In the genomic region with DNA sequence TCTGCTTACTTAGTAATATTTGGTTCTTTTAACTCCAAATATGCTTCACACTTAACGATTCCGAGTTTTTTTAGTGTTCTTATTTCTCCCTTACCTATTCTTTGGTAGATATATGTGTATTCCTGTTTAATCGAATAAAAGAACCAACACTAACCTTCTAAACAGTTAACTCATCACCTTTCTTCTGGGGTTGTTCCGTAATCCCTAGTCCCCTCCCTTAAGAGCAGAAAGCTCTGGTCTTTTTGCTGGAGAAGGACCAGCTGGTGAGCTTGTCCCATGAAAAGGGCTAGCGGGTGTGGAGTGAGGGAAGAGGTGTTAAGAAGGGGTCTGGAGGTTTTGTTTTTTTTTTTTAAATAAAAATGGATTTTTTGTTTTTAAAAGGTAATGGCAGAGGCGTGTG, we compare ENCODE assay signal across 8 cellular contexts. TPM values are rescaled to one million over a fixed set of nuclear protein-coding genes. Genes with fewer than 3 reads are reported as not detected.
DNase-seq lines count a peak whose midpoint lies in the region; ATAC-seq and TF ChIP-seq lines count a peak whose summit lies in the region.
"Not testable (repeated sequence)": the region's sequence is repeated elsewhere in the genome, so short reads cannot be mapped to it uniquely, and the experiment has no call there.

No MANE protein-coding gene starts in this region.

- intact Hi-C loops in MCF 10A (cut with micrococcal nuclease); uterus (cut with DNase I; ENCODE audit: low total_unique reads): not testable (repeated sequence)

- ATAC-seq in GM18520 (IDR thresholded peaks at IDR 0.05; ENCODE audit: unreplicated experiment) (peak; percentile 13), GM21737 (IDR thresholded peaks at IDR 0.05; ENCODE audit: unreplicated experiment) (peak; percentile 19), HG03139 (IDR thresholded peaks at IDR 0.05; ENCODE audit: unreplicated experiment) (peak; percentile 23), RWPE2 (ENCODE audit: low read depth) (peak; percentile 29)

- H2BK120ac ChIP-seq in neuronal stem cell (ENCODE audit: low read depth, low read length), result not testable (repeated sequence)

- H3K27ac Mint-ChIP-seq in MCF 10A (ENCODE audit: low read depth, unreplicated experiment), result not testable (repeated sequence)

- not testable (repeated sequence) for BruUV-seq in MCF 10A (replicated peaks; lab: Mats Ljungman, UMichigan)

- not testable (repeated sequence) for TF ChIP-seq POLR2A in uterus (IDR thresholded peaks at IDR 0.05)

- not testable (repeated sequence) for H2BK5ac ChIP-seq in neuronal stem cell (ENCODE audit: low read length)

- no CpG with 5 or more reads among the region's 6 CpGs for WGBS in neuronal stem cell (ENCODE audit: extremely low coverage in 2 of 2, insufficient read length in 2 of 2, insufficient replicate concordance in 1 of 2), 2 donors

- H4K8ac ChIP-seq in neuronal stem cell (ENCODE audit: low read depth, low read length), result not testable (repeated sequence)

- not testable (repeated sequence) for H3K18ac ChIP-seq in neuronal stem cell (ENCODE audit: low read length)

- POLR2A ChIA-PET in MCF 10A (lab: Yijun Ruan, JAX), result not testable (repeated sequence)

- H3K79me1 ChIP-seq in neuronal stem cell (ENCODE audit: low read depth, low read length), result not testable (repeated sequence)

- not testable (repeated sequence) for H3K4me2 ChIP-seq in neuronal stem cell (ENCODE audit: insufficient read depth, low read length, poor library complexity, severe bottlenecking)

- not testable (repeated sequence) for H3K27me3 Mint-ChIP-seq in MCF 10A (ENCODE audit: insufficient read depth, unreplicated experiment)

- peak overlapping the region; percentile 84 for H3K4me3 Mint-ChIP-seq in MCF 10A (ENCODE audit: unreplicated experiment)

- not testable (repeated sequence) for H3K9ac ChIP-seq in iPS-15b (ENCODE audit: low read depth, low read length); neuronal stem cell (ENCODE audit: low read depth, low read length, poor library complexity)

- H3K36me3 Mint-ChIP-seq in MCF 10A (ENCODE audit: insufficient read depth, unreplicated experiment), result not testable (repeated sequence)

- H2BK12ac ChIP-seq in neuronal stem cell (ENCODE audit: low read length), result not testable (repeated sequence)

- not testable (repeated sequence) for H3K9me3 Mint-ChIP-seq in MCF 10A (ENCODE audit: unreplicated experiment)

- H4K91ac ChIP-seq in neuronal stem cell (ENCODE audit: low read depth, low read length, poor library complexity), result not testable (repeated sequence)

- not testable (repeated sequence) for H3K4me3 ChIP-seq in RWPE2 (ENCODE audit: severe bottlenecking)
- H3K4me3 ChIP-seq in iPS-15b (ENCODE audit: low read depth, low read length), result peak overlapping the region; percentile 32
- H3K4me3 ChIP-seq in neuronal stem cell (ENCODE audit: low read length in 2 of 2), result peak overlapping the region in 1 of 2 donors; percentile 60
- peak overlapping the region; percentile 68 to 70 for H3K4me3 ChIP-seq in uterus

- H2BK15ac ChIP-seq in neuronal stem cell (ENCODE audit: low read length), result not testable (repeated sequence)

- H3K14ac ChIP-seq in neuronal stem cell (ENCODE audit: low read length), result not testable (repeated sequence)

- CTCF ChIA-PET in MCF 10A (lab: Yijun Ruan, JAX), result not testable (repeated sequence)

- not testable (repeated sequence) for H3K4ac ChIP-seq in neuronal stem cell (ENCODE audit: low read length)

- H3K4me1 Mint-ChIP-seq in MCF 10A (ENCODE audit: insufficient read depth, unreplicated experiment), result not testable (repeated sequence)

- not testable (repeated sequence) for H2AK5ac ChIP-seq in neuronal stem cell (ENCODE audit: low read depth, low read length)

- H3K36me3 ChIP-seq in RWPE2 (ENCODE audit: low read depth); iPS-15b (ENCODE audit: control insufficient read depth, insufficient read depth, low read length); neuronal stem cell (replicated peaks in 1 of 2; ENCODE audit: control insufficient read depth in 2 of 2, insufficient read depth in 2 of 2, low read length in 2 of 2); uterus: not testable (repeated sequence)

- not testable (repeated sequence) for H3K27ac ChIP-seq in RWPE2 (ENCODE audit: poor library complexity, severe bottlenecking); neuronal stem cell (replicated peaks; ENCODE audit: low read length); uterus

- TF ChIP-seq CTCF in RWPE2 (IDR thresholded peaks at IDR 0.05; ENCODE audit: poor library complexity, severe bottlenecking); MCF 10A (IDR thresholded peaks at IDR 0.05; ENCODE audit: unreplicated experiment); uterus (IDR thresholded peaks at IDR 0.05): not testable (repeated sequence)

- H3K23ac ChIP-seq in neuronal stem cell (ENCODE audit: low read depth, low read length, poor library complexity), result not testable (repeated sequence)

- not testable (repeated sequence) for H3K27me3 ChIP-seq in RWPE2 (ENCODE audit: insufficient read depth, poor library complexity, severe bottlenecking); iPS-15b (ENCODE audit: control insufficient read depth, insufficient read depth, low read length); neuronal stem cell (ENCODE audit: control insufficient read depth in 3 of 3, insufficient read depth in 3 of 3, low read depth in 1 of 3, low read length in 3 of 3); uterus

- peak overlapping the region; percentile 91 for H2AFZ ChIP-seq in neuronal stem cell (ENCODE audit: low read length)

- H3K4me1 ChIP-seq in RWPE2 (ENCODE audit: insufficient read depth, poor library complexity, severe bottlenecking); iPS-15b (ENCODE audit: control insufficient read depth, insufficient read depth, low read length); neuronal stem cell (ENCODE audit: control insufficient read depth in 2 of 2, insufficient read depth in 1 of 2, low read depth in 1 of 2, low read length in 2 of 2); uterus: not testable (repeated sequence)

- DNase-seq in RWPE2 (ENCODE audit: low spot score); MCF 10A (ENCODE audit: unreplicated experiment); neuronal stem cell (ENCODE audit: low spot score); uterus: not testable (repeated sequence)

- not testable (repeated sequence) for H3K9me3 ChIP-seq in RWPE2 (ENCODE audit: severe bottlenecking); iPS-15b (ENCODE audit: control insufficient read depth, insufficient read depth, low read length); neuronal stem cell (replicated peaks in 1 of 2; ENCODE audit: control insufficient read depth in 2 of 2, insufficient read depth in 1 of 2, low read depth in 1 of 2, low read length in 2 of 2); uterus

RNA-seq across cellular contexts. Expression of a gene that starts 0.3 kb away (rescaled TPM):
- total RNA-seq in MCF 10A (2022), result 42.7 and 54.2 TPM in 2 replicates
- polyA plus RNA-seq in neuronal stem cell (2013, experiment 1 of 2), result 42.9 TPM
- polyA plus RNA-seq in neuronal stem cell (2013, experiment 2 of 2), result 43.1 TPM
- 10 to 100 TPM in 3 of 4 donors, 1 to 10 TPM in 1; 6.8 to 57.8 (median 36.3) TPM for total RNA-seq in uterus
